In genomic region chr10:33556103-33556502, GRCh38 we compare ENCODE assay signal across 1 cellular context.
TF ChIP-seq lines count a peak whose summit lies in the region.

No MANE protein-coding gene starts in this region.

TF ChIP-seq in H1, 55 proteins besides CTCF, POLR2A, EP300 and RAD21 (continued from another document):
- TF ChIP-seq USF2 (IDR thresholded peaks at IDR 0.05; ENCODE audit: low read length) (no peak), ATF2 (IDR thresholded peaks at IDR 0.05; ENCODE audit: low read length) (no peak), CBX5 (IDR thresholded peaks at IDR 0.05; ENCODE audit: low read depth, low read length) (no peak)
